ENCODE assay signal across 28 cellular contexts in the genomic region with DNA sequence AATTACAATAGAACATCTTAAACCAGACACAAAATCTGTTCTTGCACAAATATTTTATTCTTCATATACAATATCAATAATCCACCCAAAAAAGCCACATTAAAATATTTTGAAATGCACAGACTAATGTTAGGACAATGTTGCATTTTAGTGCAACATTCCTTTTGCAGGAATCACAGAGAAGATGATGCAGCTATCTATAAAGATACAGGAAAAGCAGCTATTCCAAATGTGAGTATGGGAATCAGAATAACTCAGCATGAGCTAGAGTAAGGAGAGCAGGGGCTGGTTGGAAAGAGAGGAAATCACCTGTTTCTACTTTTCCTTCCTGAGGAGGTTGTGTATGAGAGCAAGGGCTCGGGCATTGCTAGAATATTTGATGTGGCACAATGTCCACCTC. TPM values are rescaled to one million over a fixed set of nuclear protein-coding genes. Genes with fewer than 3 reads are reported as not detected.
DNase-seq lines count a peak whose midpoint lies in the region; ATAC-seq and TF ChIP-seq lines count a peak whose summit lies in the region.
"Had no signal": no experiment of that assay in that cellular context is flagged by ENCODE, and none has a peak within 500 bp of the region (broad histone marks: within the 10 kb centered on the region; RNA-seq: fewer than 3 reads in every experiment).

No MANE protein-coding gene starts in this region.

- H3K9ac ChIP-seq in mesenchymal stem cell (ENCODE audit: low read length) = no peak overlapping the region
- H3K9ac ChIP-seq: KMS-11 had no signal

- H4K91ac ChIP-seq in mesenchymal stem cell (ENCODE audit: low read length) = no peak overlapping the region

- H2BK15ac ChIP-seq in mesenchymal stem cell (ENCODE audit: low read depth, poor library complexity, severe bottlenecking) = no peak overlapping the region

- 83% methylated on average over 1 of the region's 1 CpG for WGBS in mesenchymal stem cell

- H3K4ac ChIP-seq in mesenchymal stem cell (ENCODE audit: low read depth in 1 of 2, low read length in 2 of 2) = no peak overlapping the region

- no peak overlapping the region for H3K27ac ChIP-seq in mesenchymal stem cell (ENCODE audit: low read length, poor library complexity, severe bottlenecking)
- H3K27ac ChIP-seq: C4-2B, KMS-11, SJCRH30 had no signal

- DNase-seq in AG10803 (ENCODE audit: low read depth) (peak; percentile 23), GM03348 (ENCODE audit: low spot score) (peak; percentile 26), LHCN-M2 (ENCODE audit: low read depth) (peak; percentile 4), mesenchymal stem cell (no peak), sciatic nerve (ENCODE audit: low spot score) (no peak)
- DNase-seq in stimulated activated naive B cell treated with anti-CD40 and anti-IgM and Interleukin-4, amounts not matched to agents 10 μg/mL and 1 μg/mL and 100 μg/mL, for 72 hours = no peak
- no peak for DNase-seq in activated T-helper 2 cell treated with anti-CD3 and anti-CD28 coated beads, Interferon-gamma antibody, Interleukin-2, Interleukin-4, amounts not matched to agents 10 μg/mL and 5 μg/mL and 100 μg/mL, durations not matched to agents 14 hours and 24 hours and 36 hours (ENCODE audit: low spot score)
- DNase-seq: 8988T; CD8-positive, alpha-beta memory T cell; DMS 273 treated with DMSO at 0.1 percent for 48 hours; DMS79; H9; NCI-H1092; NCI-H1417 treated with DMSO at 0.1 percent for 48 hours; NCI-H187; NCI-H2081 treated with DMSO at 0.1 percent for 48 hours; NCI-H2171 treated with DMSO at 0.1 percent for 48 hours; NCI-H345; NCI-H524; NCI-H748 treated with DMSO at 0.1 percent for 48 hours; SJCRH30; T-cell had no signal

- H2AFZ ChIP-seq in mesenchymal stem cell (ENCODE audit: low read depth, low read length) = no peak overlapping the region
- H2AFZ ChIP-seq: GM23338 had no signal

- H3K4me3 ChIP-seq in AG10803 (ENCODE audit: low read length) (no peak overlapping the region), mesenchymal stem cell (ENCODE audit: insufficient read depth in 1 of 2, low read depth in 1 of 2, low read length in 2 of 2) (no peak overlapping the region)
- H3K4me3 ChIP-seq: GM23338, SJCRH30 had no signal

- H3K23ac ChIP-seq in mesenchymal stem cell (ENCODE audit: low read length in 2 of 2) = no peak overlapping the region

- H3K18ac ChIP-seq in mesenchymal stem cell (ENCODE audit: low read depth in 1 of 2, low read length in 2 of 2) = no peak overlapping the region

- no peak overlapping the region for H3K4me2 ChIP-seq in mesenchymal stem cell (ENCODE audit: low read length, poor library complexity, severe bottlenecking)
- H3K4me2 ChIP-seq: GM23338, KMS-11 had no signal

- no peaks in the 10 kb centered on the region for H3K36me3 Mint-ChIP-seq in stimulated activated naive B cell treated with anti-CD40 and anti-IgM and Interleukin-4, amounts not matched to agents 10 μg/mL and 1 μg/mL and 100 μg/mL, for 72 hours
- H3K36me3 Mint-ChIP-seq in activated T-helper 2 cell treated with anti-CD3 and anti-CD28 coated beads, Interferon-gamma antibody, Interleukin-2, Interleukin-4, amounts not matched to agents 10 μg/mL and 5 μg/mL and 100 μg/mL, durations not matched to agents 14 hours and 24 hours and 36 hours (ENCODE audit: low read depth) = peaks cover 3% of the 10 kb centered on the region
- H3K36me3 Mint-ChIP-seq: T-cell had no signal

- intact Hi-C loops in sciatic nerve (cut with DNase I) = no loop called here
- intact Hi-C loops in activated T-helper 2 cell treated with anti-CD3 and anti-CD28 coated beads, Interferon-gamma antibody, Interleukin-2, Interleukin-4, amounts not matched to agents 10 μg/mL and 5 μg/mL and 100 μg/mL, durations not matched to agents 14 hours and 24 hours and 36 hours (cut with micrococcal nuclease) = loop anchor here (5.0 kb wide), 1 partner anchor 167 kb away; a partner anchor contains a TSS

- H2AK5ac ChIP-seq in mesenchymal stem cell (ENCODE audit: low read length, severe bottlenecking) = no peak overlapping the region

- no peaks in the 10 kb centered on the region for H3K36me3 ChIP-seq in mesenchymal stem cell (ENCODE audit: control insufficient read depth in 1 of 2, insufficient read depth in 2 of 2, low read depth in 1 of 2, low read length in 2 of 2)
- H3K36me3 ChIP-seq: SJCRH30 had no signal

- H2BK5ac ChIP-seq in mesenchymal stem cell (ENCODE audit: low read depth, low read length, poor library complexity, severe bottlenecking) = no peak overlapping the region

- ATAC-seq in HG02763 (IDR thresholded peaks at IDR 0.05; ENCODE audit: unreplicated experiment) = no peak
- no peak for ATAC-seq in sciatic nerve
- no peak for ATAC-seq in stimulated activated naive B cell treated with anti-CD40 and anti-IgM and Interleukin-4, amounts not matched to agents 10 μg/mL and 1 μg/mL and 100 μg/mL, for 72 hours (replicated peaks)
- ATAC-seq: GM23338, Right ventricle myocardium inferior, T-cell had no signal

- peak overlapping the region; percentile 23 for H4K8ac ChIP-seq in mesenchymal stem cell (ENCODE audit: low read length)

- peak overlapping the region in 1 of 2 experiments; percentile 54 for H2BK12ac ChIP-seq in mesenchymal stem cell (ENCODE audit: low read length in 2 of 2)

- peaks cover 17% of the 10 kb centered on the region in 2 donors for H3K27me3 Mint-ChIP-seq in stimulated activated naive B cell treated with anti-CD40 and anti-IgM and Interleukin-4, amounts not matched to agents 10 μg/mL and 1 μg/mL and 100 μg/mL, for 72 hours
- peaks cover 3% of the 10 kb centered on the region for H3K27me3 Mint-ChIP-seq in activated T-helper 2 cell treated with anti-CD3 and anti-CD28 coated beads, Interferon-gamma antibody, Interleukin-2, Interleukin-4, amounts not matched to agents 10 μg/mL and 5 μg/mL and 100 μg/mL, durations not matched to agents 14 hours and 24 hours and 36 hours (ENCODE audit: low read depth)

- H3K14ac ChIP-seq in mesenchymal stem cell (ENCODE audit: low read length in 2 of 2) = no peak overlapping the region

- no peaks in the 10 kb centered on the region for H3K4me1 ChIP-seq in mesenchymal stem cell (ENCODE audit: control insufficient read depth, insufficient read depth, low read depth, low read length)

- no peaks in the 10 kb centered on the region for H3K27me3 ChIP-seq in mesenchymal stem cell (ENCODE audit: control insufficient read depth in 1 of 2, insufficient read depth in 1 of 2, low read length in 2 of 2)
- H3K27me3 ChIP-seq: SJCRH30 had no signal

- H3K9me3 ChIP-seq in mesenchymal stem cell (ENCODE audit: control insufficient read depth, low read length) = no peaks in the 10 kb centered on the region
- H3K9me3 ChIP-seq: SJCRH30 had no signal

- no peak for TF ChIP-seq CTCF in AG10803 (conservative IDR thresholded peaks at IDR 0.05; ENCODE audit: low read length)

- peaks cover under 1% of the 10 kb centered on the region for H3K79me1 ChIP-seq in mesenchymal stem cell (replicated peaks; ENCODE audit: low read length, poor library complexity, severe bottlenecking)

- H3K9me3 Mint-ChIP-seq in stimulated activated naive B cell treated with anti-CD40 and anti-IgM and Interleukin-4, amounts not matched to agents 10 μg/mL and 1 μg/mL and 100 μg/mL, for 72 hours = peaks cover 0 to 4% of the 10 kb centered on the region in 2 donors
- H3K9me3 Mint-ChIP-seq in activated T-helper 2 cell treated with anti-CD3 and anti-CD28 coated beads, Interferon-gamma antibody, Interleukin-2, Interleukin-4, amounts not matched to agents 10 μg/mL and 5 μg/mL and 100 μg/mL, durations not matched to agents 14 hours and 24 hours and 36 hours = peaks cover 5% of the 10 kb centered on the region
- H3K9me3 Mint-ChIP-seq: CD8-positive, alpha-beta memory T cell; GM23338; T-cell had no signal

- peaks cover 4 to 6% of the 10 kb centered on the region in 2 donors for H3K4me1 Mint-ChIP-seq in stimulated activated naive B cell treated with anti-CD40 and anti-IgM and Interleukin-4, amounts not matched to agents 10 μg/mL and 1 μg/mL and 100 μg/mL, for 72 hours
- peaks cover 15% of the 10 kb centered on the region for H3K4me1 Mint-ChIP-seq in activated T-helper 2 cell treated with anti-CD3 and anti-CD28 coated beads, Interferon-gamma antibody, Interleukin-2, Interleukin-4, amounts not matched to agents 10 μg/mL and 5 μg/mL and 100 μg/mL, durations not matched to agents 14 hours and 24 hours and 36 hours (ENCODE audit: low read depth)
- H3K4me1 Mint-ChIP-seq: GM23338, H9 had no signal

- H2BK120ac ChIP-seq in mesenchymal stem cell (ENCODE audit: low read depth, low read length) = no peak overlapping the region

- no peak overlapping the region for H3K4me3 Mint-ChIP-seq in stimulated activated naive B cell treated with anti-CD40 and anti-IgM and Interleukin-4, amounts not matched to agents 10 μg/mL and 1 μg/mL and 100 μg/mL, for 72 hours
- no peak overlapping the region for H3K4me3 Mint-ChIP-seq in activated T-helper 2 cell treated with anti-CD3 and anti-CD28 coated beads, Interferon-gamma antibody, Interleukin-2, Interleukin-4, amounts not matched to agents 10 μg/mL and 5 μg/mL and 100 μg/mL, durations not matched to agents 14 hours and 24 hours and 36 hours (ENCODE audit: low read depth)
- H3K4me3 Mint-ChIP-seq: GM23338, H9, T-cell had no signal

- H3K27ac Mint-ChIP-seq in stimulated activated naive B cell treated with anti-CD40 and anti-IgM and Interleukin-4, amounts not matched to agents 10 μg/mL and 1 μg/mL and 100 μg/mL, for 72 hours = no peak overlapping the region
- H3K27ac Mint-ChIP-seq in activated T-helper 2 cell treated with anti-CD3 and anti-CD28 coated beads, Interferon-gamma antibody, Interleukin-2, Interleukin-4, amounts not matched to agents 10 μg/mL and 5 μg/mL and 100 μg/mL, durations not matched to agents 14 hours and 24 hours and 36 hours = no peak overlapping the region
- H3K27ac Mint-ChIP-seq: CD8-positive, alpha-beta memory T cell; GM23338; H9; IgD-negative memory B cell; T-cell had no signal

RNA-seq across cellular contexts. Expression of a gene that starts 4.8 kb away (rescaled TPM):
- 0.32 TPM in 1 of 2 replicates, not detected in the other for total RNA-seq in LHCN-M2 (2014; rRNA removed)
- polyA plus RNA-seq in LHCN-M2 (2012) = 0.04 TPM
- 0.04 TPM for polyA plus RNA-seq in mesenchymal stem cell (2013, experiment 1 of 2)
- polyA plus RNA-seq in mesenchymal stem cell (2013, experiment 2 of 2) = not detected
- 0.36 TPM for total RNA-seq in sciatic nerve
- total RNA-seq in activated T-helper 2 cell treated with anti-CD3 and anti-CD28 coated beads, Interferon-gamma antibody, Interleukin-2, Interleukin-4, amounts not matched to agents 10 μg/mL and 5 μg/mL and 100 μg/mL, durations not matched to agents 14 hours and 24 hours and 36 hours = 0.25 TPM in 2 replicates
- total RNA-seq: CD8-positive, alpha-beta memory T cell; GM23338; H9; Right ventricle myocardium inferior; T-cell had no signal
- polyA plus RNA-seq: CD8-positive, alpha-beta memory T cell; GM23338; IgD-negative memory B cell had no signal

RNA-seq across cellular contexts. Expression of a gene that starts 4.9 kb away (rescaled TPM):
- total RNA-seq in LHCN-M2 (2014; rRNA removed) (13.5 and 16.0 TPM in 2 replicates), sciatic nerve (44.1 TPM)
- 5.0 TPM for polyA plus RNA-seq in LHCN-M2 (2012)
- polyA plus RNA-seq in mesenchymal stem cell (2013, experiment 1 of 2) = 14.5 TPM
- polyA plus RNA-seq in mesenchymal stem cell (2013, experiment 2 of 2) = 14.1 TPM
- 65.8 and 68.2 TPM in 2 replicates for total RNA-seq in activated T-helper 2 cell treated with anti-CD3 and anti-CD28 coated beads, Interferon-gamma antibody, Interleukin-2, Interleukin-4, amounts not matched to agents 10 μg/mL and 5 μg/mL and 100 μg/mL, durations not matched to agents 14 hours and 24 hours and 36 hours

Comparison
In these comparisons a context has a peak if more than half of its experiments do, and no peak if none do; other contexts are left out.
1. DNase-seq: peak in AG10803 (single experiment), GM03348 (single experiment) and LHCN-M2 (single experiment); none in mesenchymal stem cell (single experiment), sciatic nerve (single experiment), stimulated activated naive B cell treated with anti-CD40 and anti-IgM and Interleukin-4, amounts not matched to agents 10 μg/mL and 1 μg/mL and 100 μg/mL, for 72 hours (single experiment) and activated T-helper 2 cell treated with anti-CD3 and anti-CD28 coated beads, Interferon-gamma antibody, Interleukin-2, Interleukin-4, amounts not matched to agents 10 μg/mL and 5 μg/mL and 100 μg/mL, durations not matched to agents 14 hours and 24 hours and 36 hours (single experiment).